Comparison of ENCODE assay signal across 21 cellular contexts in the genomic region with DNA sequence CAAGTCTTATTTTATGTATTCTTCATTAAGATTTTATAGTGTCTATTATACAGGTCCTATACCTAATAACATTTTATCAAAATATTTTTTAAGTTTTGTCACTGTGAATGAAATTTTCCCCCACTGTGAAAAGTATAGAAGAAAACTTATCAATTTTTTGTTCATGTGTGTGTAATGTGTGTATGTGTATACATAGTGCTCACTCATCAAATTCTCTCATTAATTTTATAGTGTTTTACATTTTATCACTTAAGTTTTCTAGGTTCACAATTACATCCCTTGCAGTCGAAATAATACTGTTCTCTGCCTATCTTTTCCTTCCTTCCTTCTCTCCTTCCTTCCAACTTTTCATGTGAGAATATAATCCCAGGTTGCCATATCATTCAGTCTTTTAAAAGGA.
DNase-seq lines count a peak whose midpoint lies in the region; ATAC-seq, FAIRE-seq and TF ChIP-seq lines count a peak whose summit lies in the region.
"Had no signal": no experiment of that assay in that cellular context is flagged by ENCODE, and none has a peak within 500 bp of the region (broad histone marks: within the 10 kb centered on the region; RNA-seq: fewer than 3 reads in every experiment).

No MANE protein-coding gene starts in this region.

- H3K4me1 ChIP-seq in HepG2 (ENCODE audit: insufficient read depth, low read length) (peaks cover 9% of the 10 kb centered on the region), right lobe of liver (no peaks in the 10 kb centered on the region), K562 (replicated peaks in 1 of 2; ENCODE audit: control insufficient read depth in 2 of 2, insufficient read depth in 2 of 2, low read length in 2 of 2) (no peaks in the 10 kb centered on the region), kidney (ENCODE audit: control insufficient read depth in 1 of 2, insufficient read depth in 1 of 2, low read depth in 1 of 2, low read length in 2 of 2) (no peaks in the 10 kb centered on the region)
- H3K4me1 ChIP-seq: A549; BLaER1 treated with 17β-estradiol and CSF1 and Interleukin-3, amounts not matched to agents 10 nM and 100 nM; Caco-2 had no signal

- no peak overlapping the region for H3K4me2 ChIP-seq in HepG2 (ENCODE audit: low read depth, low read length)
- H3K4me2 ChIP-seq in K562 (ENCODE audit: insufficient read depth, low read length), result no peak overlapping the region
- H3K4me2 ChIP-seq: A549; BLaER1 treated with 17β-estradiol and CSF1 and Interleukin-3, amounts not matched to agents 10 nM and 100 nM had no signal

- TF ChIP-seq POLR2A in HepG2 (IDR thresholded peaks at IDR 0.05; ENCODE audit: insufficient read depth in 1 of 2, low read depth in 2 of 2, low read length in 2 of 2) (no peak), right lobe of liver (IDR thresholded peaks at IDR 0.05) (no peak), K562 (conservative IDR thresholded peaks at IDR 0.05) (no peak)

- 5% methylated on average over 1 of the region's 1 CpG for WGBS in HepG2 (ENCODE audit: low lambda C conversion rate)
- 45% methylated on average over 1 of the region's 1 CpG for WGBS in right lobe of liver (ENCODE audit: insufficient coverage, low coverage, low lambda C conversion rate, missing lambda C conversion rate)
- 5% methylated on average over 1 of the region's 1 CpG for WGBS in K562 (ENCODE audit: insufficient coverage, low coverage, missing lambda C conversion rate)

- TF ChIP-seq EP300 in HepG2 (IDR thresholded peaks at IDR 0.05; ENCODE audit: low read depth in 2 of 2, low read length in 2 of 2) (no peak), HepG2 (CRISPR knock-in tag; IDR thresholded peaks at IDR 0.05; ENCODE audit: borderline replicate concordance) (no peak), K562 (IDR thresholded peaks at IDR 0.05; ENCODE audit: low read length) (no peak)

- in situ Hi-C loops in HepG2 (cut with HindIII; ENCODE audit: extremely low pct_ligation_motif_present, low pct_unique_long_range_greater_than_20kb), result no loop called here
- in situ Hi-C loops in K562 (cut with MboI), result no loop called here

- H4K20me1 ChIP-seq in HepG2 (ENCODE audit: insufficient read depth, low read length) (no peaks in the 10 kb centered on the region), K562 (replicated peaks; ENCODE audit: control insufficient read depth, insufficient read depth, low read length) (no peaks in the 10 kb centered on the region)
- H4K20me1 ChIP-seq: BLaER1 treated with 17β-estradiol and CSF1 and Interleukin-3, amounts not matched to agents 10 nM and 100 nM had no signal

- H3K9me3 ChIP-seq in HepG2 (ENCODE audit: low read length) (no peaks in the 10 kb centered on the region), right lobe of liver (no peaks in the 10 kb centered on the region), K562 (replicated peaks; ENCODE audit: control insufficient read depth, insufficient read depth, low read depth, low read length) (no peaks in the 10 kb centered on the region), kidney (ENCODE audit: control insufficient read depth in 1 of 2, low read length in 2 of 2) (no peaks in the 10 kb centered on the region)
- H3K9me3 ChIP-seq: A549, Caco-2 had no signal

- ATAC-seq in HepG2, result no peak
- ATAC-seq in right lobe of liver, result no peak
- ATAC-seq in K562, result no peak
- ATAC-seq: A549; CD8-positive, alpha-beta T cell had no signal

- H3K9ac ChIP-seq in HepG2 (ENCODE audit: insufficient read depth, low read depth, low read length) (no peak overlapping the region), K562 (ENCODE audit: insufficient read depth in 1 of 2, low read depth in 2 of 2, low read length in 2 of 2) (no peak overlapping the region), kidney (ENCODE audit: low read length in 2 of 2) (no peak overlapping the region)
- H3K9ac ChIP-seq: BLaER1 treated with 17β-estradiol and CSF1 and Interleukin-3, amounts not matched to agents 10 nM and 100 nM had no signal

- no peak overlapping the region for H3K27ac Mint-ChIP-seq in progenitor cell of endocrine pancreas
- H3K27ac Mint-ChIP-seq: B cell; CD4-positive, alpha-beta T cell; CD8-positive, alpha-beta T cell had no signal

- H3K79me2 ChIP-seq in HepG2 (ENCODE audit: insufficient read depth, low read length) (no peaks in the 10 kb centered on the region), K562 (ENCODE audit: control insufficient read depth, insufficient read depth, low read length) (no peaks in the 10 kb centered on the region)

- no peak overlapping the region for H3K4me3 Mint-ChIP-seq in progenitor cell of endocrine pancreas (ENCODE audit: low read depth)
- H3K4me3 Mint-ChIP-seq: B cell; CD4-positive, alpha-beta T cell; CD8-positive, alpha-beta T cell had no signal

- DNase-seq in HepG2 (ENCODE audit: low spot score) (no peak), right lobe of liver (no peak), K562 (ENCODE audit: extremely low read depth in 1 of 4, low spot score in 3 of 4) (no peak), kidney (no peak), dedifferentiated amniotic fluid mesenchymal stem cell (ENCODE audit: extremely low spot score) (no peak), progenitor cell of endocrine pancreas (ENCODE audit: low spot score, unreplicated experiment) (no peak)
- DNase-seq: AML-193; Caco-2; Calu3; CD4-positive, alpha-beta T cell; CD8-positive, alpha-beta T cell; DMS79 treated with DMSO at 0.1 percent for 48 hours; GF-D8 had no signal

- H3K27me3 ChIP-seq in HepG2 (ENCODE audit: control insufficient read depth in 1 of 2, insufficient read depth in 2 of 2, low read length in 2 of 2) (no peaks in the 10 kb centered on the region), right lobe of liver (no peaks in the 10 kb centered on the region), K562 (ENCODE audit: control insufficient read depth in 2 of 2, insufficient read depth in 2 of 2, low read length in 2 of 2) (peaks cover 4 to 7% of the 10 kb centered on the region in 2 experiments; a peak in 3 of 5 replicates)
- H3K27me3 ChIP-seq: BLaER1 treated with 17β-estradiol and CSF1 and Interleukin-3, amounts not matched to agents 10 nM and 100 nM had no signal

- H3K9me3 Mint-ChIP-seq in progenitor cell of endocrine pancreas (ENCODE audit: low read depth), result peaks cover 2% of the 10 kb centered on the region
- H3K9me3 Mint-ChIP-seq: CD4-positive, alpha-beta T cell; CD8-positive, alpha-beta T cell had no signal

- H2AFZ ChIP-seq in HepG2 (ENCODE audit: low read length) (no peak overlapping the region), K562 (ENCODE audit: low read depth, low read length) (no peak overlapping the region)

- no peaks in the 10 kb centered on the region for H3K36me3 Mint-ChIP-seq in progenitor cell of endocrine pancreas (ENCODE audit: insufficient read depth)
- H3K36me3 Mint-ChIP-seq: CD8-positive, alpha-beta T cell had no signal

- no peaks in the 10 kb centered on the region for H3K27me3 Mint-ChIP-seq in progenitor cell of endocrine pancreas
- H3K27me3 Mint-ChIP-seq: CD4-positive, alpha-beta T cell had no signal

- POLR2A ChIA-PET in HepG2 (lab: Yijun Ruan, JAX) (no interaction called here), K562 (lab: Yijun Ruan, JAX) (no interaction called here)

- CTCF ChIA-PET in HepG2 (lab: Yijun Ruan, JAX; ENCODE audit: low intra/inter-chr PET ratio, low total read pairs), result no interaction called here
- CTCF ChIA-PET in K562 (lab: Yijun Ruan, JAX; ENCODE audit: low intra/inter-chr PET ratio), result no interaction called here

- no peak overlapping the region for H3K4me3 ChIP-seq in HepG2 (replicated peaks in 1 of 3; ENCODE audit: insufficient read depth in 1 of 3, low read depth in 2 of 3, low read length in 3 of 3)
- no peak overlapping the region for H3K4me3 ChIP-seq in right lobe of liver
- H3K4me3 ChIP-seq in K562, result no peak overlapping the region
- no peak overlapping the region for H3K4me3 ChIP-seq in kidney (ENCODE audit: low read length in 2 of 2)
- H3K4me3 ChIP-seq: A549; BLaER1 treated with 17β-estradiol and CSF1 and Interleukin-3, amounts not matched to agents 10 nM and 100 nM had no signal

- BruUV-seq in HepG2 (replicated peaks; lab: Mats Ljungman, UMichigan) (no TSS peak), K562 (replicated peaks; lab: Mats Ljungman, UMichigan) (no TSS peak)

- TF ChIP-seq CTCF in HepG2 (CRISPR knock-in tag; IDR thresholded peaks at IDR 0.05) (no peak), right lobe of liver (IDR thresholded peaks at IDR 0.05) (no peak), K562 (IDR thresholded peaks at IDR 0.05 in 2 of 3, conservative IDR thresholded peaks at IDR 0.05 in 1 of 3; ENCODE audit: insufficient read depth in 2 of 3, low read depth in 1 of 3, low read length in 3 of 3) (no peak), kidney (IDR thresholded peaks at IDR 0.05; ENCODE audit: borderline replicate concordance, extremely low read depth, insufficient read depth) (no peak), progenitor cell of endocrine pancreas (IDR thresholded peaks at IDR 0.05; ENCODE audit: unreplicated experiment) (no peak)

- intact Hi-C loops in HepG2 (cut with micrococcal nuclease; ENCODE audit: unreplicated experiment), result no loop called here
- intact Hi-C loops in right lobe of liver (cut with DNase I), result no loop called here
- intact Hi-C loops in K562 (cut with micrococcal nuclease), result no loop called here
- intact Hi-C loops in kidney (cut with DNase I), result no loop called here

- H3K36me3 ChIP-seq in HepG2 (replicated peaks in 1 of 2; ENCODE audit: control insufficient read depth in 1 of 2, insufficient read depth in 2 of 2, low read length in 2 of 2) (no peaks in the 10 kb centered on the region), right lobe of liver (no peaks in the 10 kb centered on the region), K562 (ENCODE audit: control insufficient read depth, insufficient read depth, low read length) (no peaks in the 10 kb centered on the region), kidney (ENCODE audit: control insufficient read depth in 1 of 2, insufficient read depth in 2 of 2, low read length in 2 of 2) (no peaks in the 10 kb centered on the region)
- H3K36me3 ChIP-seq: BLaER1 treated with 17β-estradiol and CSF1 and Interleukin-3, amounts not matched to agents 10 nM and 100 nM had no signal

- peaks cover 9% of the 10 kb centered on the region for H3K4me1 Mint-ChIP-seq in progenitor cell of endocrine pancreas (ENCODE audit: low read depth)
- H3K4me1 Mint-ChIP-seq: B cell had no signal

- H3K27ac ChIP-seq in HepG2 (ENCODE audit: extremely low read length, insufficient read depth, low read length), result no peak overlapping the region
- no peak overlapping the region for H3K27ac ChIP-seq in right lobe of liver
- H3K27ac ChIP-seq in K562 (ENCODE audit: extremely low read depth, low read depth, low read length), result no peak overlapping the region
- H3K27ac ChIP-seq in kidney (ENCODE audit: low read depth in 2 of 2, low read length in 2 of 2), result no peak overlapping the region
- H3K27ac ChIP-seq: 22Rv1; A549; BLaER1 treated with 17β-estradiol and CSF1 and Interleukin-3, amounts not matched to agents 10 nM and 100 nM; C4-2B had no signal

- TF ChIP-seq RAD21 in HepG2 (CRISPR knock-in tag; IDR thresholded peaks at IDR 0.05) (no peak), K562 (CRISPR knock-in tag; conservative IDR thresholded peaks at IDR 0.05 in 1 of 2, IDR thresholded peaks at IDR 0.05 in 1 of 2) (no peak)

- no peaks in the 10 kb centered on the region for H3K9me1 ChIP-seq in K562 (ENCODE audit: control insufficient read depth, insufficient read depth, low read length)

- no peak for FAIRE-seq in HepG2 (lab: Jason Lieb, UNC)
- no peak for FAIRE-seq in K562 (lab: Jason Lieb, UNC)
- FAIRE-seq in kidney (lab: Jason Lieb, UNC), result peak; percentile 42
- FAIRE-seq: A549, D721Med, GM12891, GM19239 had no signal

TF ChIP-seq in K562, 482 proteins besides CTCF, POLR2A, EP300 and RAD21 (continues in another document):
- no peak for TF ChIP-seq XRCC5 (IDR thresholded peaks at IDR 0.05; ENCODE audit: low read depth, low read length)

Comparison
In these comparisons a context has a peak if more than half of its experiments do, and no peak if none do; other contexts are left out.
1. Of the 241 proteins assayed by ChIP-seq in both HepG2 and K562: peak only in HepG2: MAFF; only in K562: none; in both: none; in neither: 239; mixed calls (peak in some experiments, not most) for 1.